ENCODE assay signal across 13 cellular contexts in genomic region chr16:31186176-31186575, GRCh38. TPM values are rescaled to one million over a fixed set of nuclear protein-coding genes. Genes with fewer than 3 reads are reported as not detected.
DNase-seq lines count a peak whose midpoint lies in the region; ATAC-seq and TF ChIP-seq lines count a peak whose summit lies in the region.
"Had no signal": no experiment of that assay in that cellular context is flagged by ENCODE, and none has a peak within 500 bp of the region (broad histone marks: within the 10 kb centered on the region; RNA-seq: fewer than 3 reads in every experiment).

No MANE protein-coding gene starts in this region.

- H3K4me1 Mint-ChIP-seq in CD4-positive, CD25-positive, alpha-beta regulatory T cell = peaks cover 48 to 94% (median 82%) of the 10 kb centered on the region in 4 donors
- H3K4me1 Mint-ChIP-seq in GM23338 = peaks cover 41% of the 10 kb centered on the region
- H3K4me1 Mint-ChIP-seq in activated CD8-positive, alpha-beta T cell treated with anti-CD3 and anti-CD28 coated beads for 36 hours (ENCODE audit: low read depth) = peaks cover 89% of the 10 kb centered on the region

- TF ChIP-seq CTCF in GM23338 (conservative IDR thresholded peaks at IDR 0.05; ENCODE audit: low read depth in 2 of 2) (no peak), heart left ventricle (IDR thresholded peaks at IDR 0.05) (no peak), coronary artery (IDR thresholded peaks at IDR 0.05) (no peak)
- TF ChIP-seq CTCF in activated CD8-positive, alpha-beta T cell treated with anti-CD3 and anti-CD28 coated beads for 36 hours (IDR thresholded peaks at IDR 0.05) = no peak

- intact Hi-C loops in activated CD8-positive, alpha-beta T cell treated with anti-CD3 and anti-CD28 coated beads for 36 hours (cut with micrococcal nuclease) = loop anchor here (10.0 kb wide), 1 partner anchor 689 kb away; the partner anchor contains the start of gene ZNF267
- intact Hi-C loops in heart left ventricle (cut with DNase I) = loop anchor here in 6 of 10 donors (10.0 kb wide), 3 partner anchors 111 to 269 kb away; partner anchors contain the start of genes ZNF843 (in 4 of the 6), ARMC5 (in 1 of the 6), ZNF646 (in 1 of the 6) and ZNF668 (in 1 of the 6)

- H4K20me1 ChIP-seq in GM23338 (replicated peaks; ENCODE audit: insufficient read depth) = peaks cover 87% of the 10 kb centered on the region

- H3F3A ChIP-seq in GM23338 (replicated peaks; ENCODE audit: low read depth) = peaks cover 71% of the 10 kb centered on the region

- no peak overlapping the region for H2AFZ ChIP-seq in GM23338

- no peak overlapping the region for H3K4me2 ChIP-seq in GM23338

- peak overlapping the region; percentile 11 for H3K4me3 ChIP-seq in CD4-positive, CD25-positive, alpha-beta regulatory T cell (ENCODE audit: low read depth, low read length)
- H3K4me3 ChIP-seq in GM23338 = no peak overlapping the region
- H3K4me3 ChIP-seq in heart left ventricle = peak overlapping the region in 1 of 12 donors; percentile 15
- no peak overlapping the region for H3K4me3 ChIP-seq in coronary artery

- TF ChIP-seq POLR2A in heart left ventricle (IDR thresholded peaks at IDR 0.05) = no peak

- H3K9me2 ChIP-seq in GM23338 (ENCODE audit: insufficient read depth) = no peaks in the 10 kb centered on the region

- no peak for ATAC-seq in CD4-positive, CD25-positive, alpha-beta regulatory T cell (ENCODE audit: low read depth in 2 of 2)
- ATAC-seq in GM23338 (no peak), heart left ventricle (no peak), GM19467 (IDR thresholded peaks at IDR 0.05; ENCODE audit: unreplicated experiment) (no peak)
- no peak for ATAC-seq in activated CD8-positive, alpha-beta T cell treated with anti-CD3 and anti-CD28 coated beads for 36 hours
- no peak for ATAC-seq in activated CD4-positive, CD25-positive, alpha-beta regulatory T cell treated with anti-CD3 and anti-CD28 coated beads, Interleukin-2, amount 50 U/mL, for 24 hours

- peaks cover 5% of the 10 kb centered on the region for H3K27me3 Mint-ChIP-seq in CD4-positive, CD25-positive, alpha-beta regulatory T cell
- H3K27me3 Mint-ChIP-seq in GM23338 (ENCODE audit: insufficient read depth, low read depth, poor library complexity) = peaks cover 16% of the 10 kb centered on the region
- H3K27me3 Mint-ChIP-seq in activated CD8-positive, alpha-beta T cell treated with anti-CD3 and anti-CD28 coated beads for 36 hours = no peaks in the 10 kb centered on the region

- CTCF ChIA-PET in activated CD8-positive, alpha-beta T cell treated with anti-CD3 and anti-CD28 coated beads for 36 hours (lab: Charles Lee) = interaction anchor here (1.0 kb wide), 1 partner anchor 44 kb away, joined by 3 read pairs; no protein-coding TSS in a partner anchor

- WGBS in heart left ventricle, 4 donors = 75 to 87% (median 81%) methylated on average over 7 of the region's 7 CpGs

- POLR2A ChIA-PET in activated CD8-positive, alpha-beta T cell treated with anti-CD3 and anti-CD28 coated beads for 36 hours (lab: Charles Lee) = interaction anchor here (1.0 to 13.8 kb wide), 6 partner anchors 9 to 227 kb away, joined by 3 to 482 read pairs (median 5); partner anchors contain the start of genes PYCARD, ZNF646 and ZNF668

- peaks cover 93% of the 10 kb centered on the region for H3K36me3 ChIP-seq in CD4-positive, CD25-positive, alpha-beta regulatory T cell (ENCODE audit: control insufficient read depth, insufficient read depth, low read length)
- H3K36me3 ChIP-seq in GM23338 (ENCODE audit: insufficient read depth) (peaks cover 95% of the 10 kb centered on the region), heart left ventricle (peaks cover 14 to 96% (median 89%) of the 10 kb centered on the region in 9 donors)

- no peak for DNase-seq in CD4-positive, CD25-positive, alpha-beta regulatory T cell
- DNase-seq in GM23338 (ENCODE audit: low spot score) = no peak
- no peak for DNase-seq in activated CD8-positive, alpha-beta T cell treated with anti-CD3 and anti-CD28 coated beads for 36 hours
- DNase-seq in medulla oblongata (ENCODE audit: extremely low spot score) = peak; percentile 7
- no peak for DNase-seq in heart left ventricle
- no peak for DNase-seq in coronary artery (ENCODE audit: low spot score)
- DNase-seq: foreskin fibroblast; GOT3; NCI-H2171; stimulated activated naive CD4-positive, alpha-beta T cell treated with Interleukin-2 at 50 U/mL for 16 hours had no signal

- H3K4me3 Mint-ChIP-seq in CD4-positive, CD25-positive, alpha-beta regulatory T cell = peak overlapping the region; percentile 17 to 87 (median 52)
- peak overlapping the region; percentile 24; the same call in 1 of the 3 replicates for H3K4me3 Mint-ChIP-seq in GM23338
- peak overlapping the region; percentile 16 for H3K4me3 Mint-ChIP-seq in activated CD8-positive, alpha-beta T cell treated with anti-CD3 and anti-CD28 coated beads for 36 hours

- peaks cover 98% of the 10 kb centered on the region for H3K79me2 ChIP-seq in GM23338 (replicated peaks; ENCODE audit: insufficient read depth)

- H3K27me3 ChIP-seq in CD4-positive, CD25-positive, alpha-beta regulatory T cell (ENCODE audit: control insufficient read depth, insufficient read depth, low read length) = no peaks in the 10 kb centered on the region
- H3K27me3 ChIP-seq in GM23338 (ENCODE audit: insufficient read depth) = no peaks in the 10 kb centered on the region
- no peaks in the 10 kb centered on the region for H3K27me3 ChIP-seq in heart left ventricle

- peak overlapping the region in 1 of 3 donors; percentile 65 for H3K27ac Mint-ChIP-seq in CD4-positive, CD25-positive, alpha-beta regulatory T cell
- H3K27ac Mint-ChIP-seq in GM23338 = no peak overlapping the region; the same call in 1 of the 2 replicates
- peak overlapping the region; percentile 77 for H3K27ac Mint-ChIP-seq in activated CD8-positive, alpha-beta T cell treated with anti-CD3 and anti-CD28 coated beads for 36 hours

- no peaks in the 10 kb centered on the region for H3K9me3 ChIP-seq in CD4-positive, CD25-positive, alpha-beta regulatory T cell (ENCODE audit: control insufficient read depth in 2 of 2, low read length in 2 of 2)
- H3K9me3 ChIP-seq in heart left ventricle = no peaks in the 10 kb centered on the region

- H3K27ac ChIP-seq in CD4-positive, CD25-positive, alpha-beta regulatory T cell (ENCODE audit: insufficient read depth, low read length, poor library complexity, severe bottlenecking) = no peak overlapping the region
- 0 out of 2 replicates have a peak overlapping the region, but pooled peaks have one; percentile 1 for H3K27ac ChIP-seq in GM23338 (ENCODE audit: low read depth)
- H3K27ac ChIP-seq in heart left ventricle = peak overlapping the region in 1 of 12 donors; percentile 64
- no peak overlapping the region for H3K27ac ChIP-seq in coronary artery

- peaks cover 0 to 3% (median 0%) of the 10 kb centered on the region in 7 donors for H3K9me3 Mint-ChIP-seq in CD4-positive, CD25-positive, alpha-beta regulatory T cell
- H3K9me3 Mint-ChIP-seq in GM23338 = peaks cover 2% of the 10 kb centered on the region; the same call in 2 of the 3 replicates
- H3K9me3 Mint-ChIP-seq in activated CD8-positive, alpha-beta T cell treated with anti-CD3 and anti-CD28 coated beads for 36 hours = no peaks in the 10 kb centered on the region

- peaks cover 55% of the 10 kb centered on the region for H3K4me1 ChIP-seq in CD4-positive, CD25-positive, alpha-beta regulatory T cell (ENCODE audit: control insufficient read depth, insufficient read depth, low read length, poor library complexity, severe bottlenecking)
- H3K4me1 ChIP-seq in GM23338 (ENCODE audit: insufficient read depth) (peaks cover 18% of the 10 kb centered on the region), heart left ventricle (peaks cover 0 to 52% (median 32%) of the 10 kb centered on the region in 12 donors)

- peaks cover 91% of the 10 kb centered on the region for H3K36me3 Mint-ChIP-seq in CD4-positive, CD25-positive, alpha-beta regulatory T cell
- peaks cover 100% of the 10 kb centered on the region for H3K36me3 Mint-ChIP-seq in GM23338 (ENCODE audit: low read depth)
- H3K36me3 Mint-ChIP-seq in activated CD8-positive, alpha-beta T cell treated with anti-CD3 and anti-CD28 coated beads for 36 hours (ENCODE audit: low read depth) = peaks cover 97% of the 10 kb centered on the region

RNA-seq across cellular contexts. Expression of gene FUS, which starts 6.2 kb away (rescaled TPM):
- total RNA-seq in CD4-positive, CD25-positive, alpha-beta regulatory T cell = 918 TPM
- polyA plus RNA-seq in CD4-positive, CD25-positive, alpha-beta regulatory T cell = 100 to 1,000 TPM; 119 to 147 (median 132) TPM
- 213 and 247 TPM in 2 replicates for total RNA-seq in GM23338 (2014; rRNA removed; shearing (Covaris generic))
- polyA plus RNA-seq in GM23338 (2016; fragmentation: Nextera tagmentation; extraction: Ambion mirVana) (528 and 553 TPM in 2 replicates), heart left ventricle (100 to 1,000 TPM; 127 to 155 TPM)
- 100 to 1,000 TPM; 486 to 533 TPM for total RNA-seq in activated CD8-positive, alpha-beta T cell treated with anti-CD3 and anti-CD28 coated beads for 36 hours
- total RNA-seq in heart left ventricle = 100 to 1,000 TPM in 7 of 9 donors, 10 to 100 TPM in 2; 20.3 to 213 (median 127) TPM

RNA-seq across cellular contexts. Expression of gene PYCARD, which starts 16.4 kb away (rescaled TPM):
- total RNA-seq in CD4-positive, CD25-positive, alpha-beta regulatory T cell = 25.0 TPM
- 10 to 100 TPM; 50.6 to 82.9 (median 68.3) TPM for polyA plus RNA-seq in CD4-positive, CD25-positive, alpha-beta regulatory T cell
- total RNA-seq in GM23338 (2014; rRNA removed; shearing (Covaris generic)) = 25.7 and 54.0 TPM in 2 replicates
- polyA plus RNA-seq in GM23338 (2016; fragmentation: Nextera tagmentation; extraction: Ambion mirVana) (53.1 and 56.7 TPM in 2 replicates), heart left ventricle (10 to 100 TPM in 1 of 2 donors, 1 to 10 TPM in 1; 3.9 to 10.0 TPM)
- total RNA-seq in activated CD8-positive, alpha-beta T cell treated with anti-CD3 and anti-CD28 coated beads for 36 hours = 1 to 10 TPM; 5.9 to 6.1 TPM
- 10 to 100 TPM in 3 of 9 donors, 1 to 10 TPM in 6; 2.0 to 42.2 (median 5.2) TPM for total RNA-seq in heart left ventricle

RNA-seq across cellular contexts. Expression of gene TRIM72, which starts 27.7 kb away (rescaled TPM):
- total RNA-seq in CD4-positive, CD25-positive, alpha-beta regulatory T cell = 0.20 TPM
- polyA plus RNA-seq in CD4-positive, CD25-positive, alpha-beta regulatory T cell = not detected
- total RNA-seq in GM23338 (2014; rRNA removed; shearing (Covaris generic)) = 1.1 and 1.3 TPM in 2 replicates
- polyA plus RNA-seq in GM23338 (2016; fragmentation: Nextera tagmentation; extraction: Ambion mirVana) (0.54 and 0.81 TPM in 2 replicates), heart left ventricle (1 to 10 TPM; 1.0 to 1.2 TPM)
- not detected for total RNA-seq in activated CD8-positive, alpha-beta T cell treated with anti-CD3 and anti-CD28 coated beads for 36 hours
- 1 to 10 TPM in 8 of 9 donors, under 1 TPM in 1; 0.32 to 3.4 (median 1.6) TPM for total RNA-seq in heart left ventricle
- polyA plus RNA-seq: BJ had no signal

RNA-seq across cellular contexts. Expression of gene PYDC1, which starts 30.8 kb away (rescaled TPM):
- total RNA-seq in CD4-positive, CD25-positive, alpha-beta regulatory T cell = not detected
- not detected for polyA plus RNA-seq in CD4-positive, CD25-positive, alpha-beta regulatory T cell
- not detected in 2 replicates for total RNA-seq in GM23338 (2014; rRNA removed; shearing (Covaris generic))
- polyA plus RNA-seq in GM23338 (2016; fragmentation: Nextera tagmentation; extraction: Ambion mirVana) = 1.8 and 3.0 TPM in 2 replicates
- not detected for total RNA-seq in activated CD8-positive, alpha-beta T cell treated with anti-CD3 and anti-CD28 coated beads for 36 hours
- not detected for total RNA-seq in heart left ventricle
- polyA plus RNA-seq in heart left ventricle = not detected
- polyA plus RNA-seq: BJ had no signal

RNA-seq across cellular contexts. Expression of gene PRSS36, which starts 36.3 kb away (rescaled TPM):
- total RNA-seq in CD4-positive, CD25-positive, alpha-beta regulatory T cell = 0.39 TPM
- polyA plus RNA-seq in CD4-positive, CD25-positive, alpha-beta regulatory T cell = 1 to 10 TPM in 3 of 4 donors, under 1 TPM in 1; 0.46 to 1.4 (median 1.2) TPM
- total RNA-seq in GM23338 (2014; rRNA removed; shearing (Covaris generic)) = 1.3 and 1.4 TPM in 2 replicates
- polyA plus RNA-seq in GM23338 (2016; fragmentation: Nextera tagmentation; extraction: Ambion mirVana) (0.91 and 1.4 TPM in 2 replicates), heart left ventricle (1 to 10 TPM; 1.0 to 2.6 TPM)
- under 1 TPM; 0.18 to 0.72 TPM for total RNA-seq in activated CD8-positive, alpha-beta T cell treated with anti-CD3 and anti-CD28 coated beads for 36 hours
- 1 to 10 TPM in 7 of 9 donors, under 1 TPM in 2; 0.35 to 5.1 (median 1.2) TPM for total RNA-seq in heart left ventricle
